11 cellular contexts compared by ENCODE assay signal in the genomic region with DNA sequence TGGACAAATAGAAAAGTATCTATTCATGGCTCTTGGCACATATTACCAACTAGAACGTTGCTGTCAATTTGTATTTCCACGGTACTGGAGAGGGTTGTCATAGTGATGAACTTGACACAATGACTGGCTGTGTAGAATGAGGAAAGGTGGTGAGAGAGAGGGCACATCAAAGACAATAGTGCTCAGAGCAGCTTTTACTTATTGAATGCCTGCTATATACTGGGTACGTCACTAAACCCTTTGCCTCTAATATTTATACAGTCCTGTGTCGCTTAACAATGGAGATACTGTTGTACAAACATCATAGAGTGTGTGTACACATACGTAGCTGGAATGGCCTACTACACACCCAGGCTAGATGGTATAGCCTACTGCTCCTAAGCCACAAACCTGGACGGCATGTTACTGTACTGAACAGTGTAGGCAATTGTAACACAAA. TPM values are rescaled to one million over a fixed set of nuclear protein-coding genes. Genes with fewer than 3 reads are reported as not detected.
A peak's percentile ranks its signal among the peaks of the same experiment; 100 is the strongest.
DNase-seq lines count a peak whose midpoint lies in the region; ATAC-seq and TF ChIP-seq lines count a peak whose summit lies in the region.
"Had no signal": no experiment of that assay in that cellular context is flagged by ENCODE, and none has a peak within 500 bp of the region (broad histone marks: within the 10 kb centered on the region; RNA-seq: fewer than 3 reads in every experiment).

No MANE protein-coding gene starts in this region.

- H3K27me3 Mint-ChIP-seq in activated naive CD8-positive, alpha-beta T cell treated with anti-CD3 and anti-CD28 coated beads, Interleukin-2, amount 50 U/mL, for 24 hours = no peaks in the 10 kb centered on the region
- H3K27me3 Mint-ChIP-seq in activated naive CD8-positive, alpha-beta T cell treated with anti-CD3 and anti-CD28 coated beads for 36 hours = no peaks in the 10 kb centered on the region

- no peak overlapping the region for H3K9ac ChIP-seq in colonic mucosa (ENCODE audit: low read depth in 2 of 2, low read length in 2 of 2)

- H3K27ac ChIP-seq in colonic mucosa (no peak overlapping the region), aorta (ENCODE audit: low read depth in 1 of 2, low read length in 2 of 2) (no peak overlapping the region)

- no peaks in the 10 kb centered on the region for H3K9me3 Mint-ChIP-seq in activated naive CD8-positive, alpha-beta T cell treated with anti-CD3 and anti-CD28 coated beads, Interleukin-2, amount 50 U/mL, for 24 hours
- no peaks in the 10 kb centered on the region for H3K9me3 Mint-ChIP-seq in activated naive CD8-positive, alpha-beta T cell treated with anti-CD3 and anti-CD28 coated beads for 36 hours
- H3K9me3 Mint-ChIP-seq: T-helper 2 cell treated with Interferon-gamma antibody and Interleukin-4, amounts not matched to agents 5 μg/mL and 100 μg/mL, for 36 hours had no signal

- no peak overlapping the region for H3K27ac Mint-ChIP-seq in activated naive CD8-positive, alpha-beta T cell treated with anti-CD3 and anti-CD28 coated beads, Interleukin-2, amount 50 U/mL, for 24 hours
- H3K27ac Mint-ChIP-seq in activated naive CD8-positive, alpha-beta T cell treated with anti-CD3 and anti-CD28 coated beads for 36 hours = no peak overlapping the region
- H3K27ac Mint-ChIP-seq: T-helper 2 cell treated with Interferon-gamma antibody and Interleukin-4, amounts not matched to agents 5 μg/mL and 100 μg/mL, for 36 hours had no signal

- H3K4me3 Mint-ChIP-seq in activated naive CD8-positive, alpha-beta T cell treated with anti-CD3 and anti-CD28 coated beads, Interleukin-2, amount 50 U/mL, for 24 hours = no peak overlapping the region
- H3K4me3 Mint-ChIP-seq in activated naive CD8-positive, alpha-beta T cell treated with anti-CD3 and anti-CD28 coated beads for 36 hours = no peak overlapping the region
- H3K4me3 Mint-ChIP-seq: T-helper 2 cell treated with Interferon-gamma antibody and Interleukin-4, amounts not matched to agents 5 μg/mL and 100 μg/mL, for 36 hours had no signal

- no peak for TF ChIP-seq CTCF in colonic mucosa (IDR thresholded peaks at IDR 0.05)

- H3K36me3 Mint-ChIP-seq in activated naive CD8-positive, alpha-beta T cell treated with anti-CD3 and anti-CD28 coated beads, Interleukin-2, amount 50 U/mL, for 24 hours (ENCODE audit: low read depth) = no peaks in the 10 kb centered on the region
- no peaks in the 10 kb centered on the region for H3K36me3 Mint-ChIP-seq in activated naive CD8-positive, alpha-beta T cell treated with anti-CD3 and anti-CD28 coated beads for 36 hours

- no peaks in the 10 kb centered on the region for H3K4me1 ChIP-seq in colonic mucosa
- no peaks in the 10 kb centered on the region for H3K4me1 ChIP-seq in aorta (ENCODE audit: control insufficient read depth in 1 of 2, insufficient read depth in 2 of 2, low read length in 2 of 2)

- intact Hi-C loops in colonic mucosa (cut with DNase I) (no loop called here), aorta (cut with DNase I) (loop anchor here in 1 of 2 donors (5.0 kb wide), 1 partner anchor 56 kb away; no protein-coding TSS in a partner anchor)

- H3K9me3 ChIP-seq in colonic mucosa (no peaks in the 10 kb centered on the region), aorta (ENCODE audit: control insufficient read depth, low read length) (no peaks in the 10 kb centered on the region)

- 68 to 72% methylated on average over 6 of the region's 6 CpGs for WGBS in aorta, 2 donors

- peak; percentile 2 for ATAC-seq in activated naive CD8-positive, alpha-beta T cell treated with anti-CD3 and anti-CD28 coated beads, Interleukin-2, amount 50 U/mL, for 24 hours
- ATAC-seq in aorta (ENCODE audit: low FRiP score) (no peak), GM19324 (IDR thresholded peaks at IDR 0.05; ENCODE audit: low FRiP score, unreplicated experiment) (no peak)

- H3K27me3 ChIP-seq in colonic mucosa = no peaks in the 10 kb centered on the region
- H3K27me3 ChIP-seq in aorta (ENCODE audit: control insufficient read depth in 1 of 2, insufficient read depth in 2 of 2, low read length in 1 of 2) = no peaks in the 10 kb centered on the region

- no peak for DNase-seq in activated naive CD8-positive, alpha-beta T cell treated with anti-CD3 and anti-CD28 coated beads, Interleukin-2, amount 50 U/mL, for 24 hours
- no peak for DNase-seq in activated naive CD8-positive, alpha-beta T cell treated with anti-CD3 and anti-CD28 coated beads for 36 hours
- DNase-seq in NCI-H2196 (lab: John Stamatoyannopoulos, UW; ENCODE audit: unreplicated experiment) = peak; percentile 91
- peak; percentile 22 for DNase-seq in colonic mucosa
- peak; percentile 62 for DNase-seq in renal cortical epithelial cell (ENCODE audit: low read depth)
- DNase-seq in aorta = no peak
- DNase-seq in stimulated activated naive CD4-positive, alpha-beta T cell treated with Interleukin-2 at 50 U/mL for 16 hours (lab: John Stamatoyannopoulos, UW) = no peak

- no peaks in the 10 kb centered on the region for H3K4me1 Mint-ChIP-seq in activated naive CD8-positive, alpha-beta T cell treated with anti-CD3 and anti-CD28 coated beads, Interleukin-2, amount 50 U/mL, for 24 hours
- peaks cover 4% of the 10 kb centered on the region for H3K4me1 Mint-ChIP-seq in activated naive CD8-positive, alpha-beta T cell treated with anti-CD3 and anti-CD28 coated beads for 36 hours

- no peaks in the 10 kb centered on the region for H3K36me3 ChIP-seq in colonic mucosa
- H3K36me3 ChIP-seq in aorta (ENCODE audit: control insufficient read depth in 1 of 2, insufficient read depth in 2 of 2, low read length in 1 of 2) = no peaks in the 10 kb centered on the region

- H3K4me3 ChIP-seq in colonic mucosa = no peak overlapping the region
- no peak overlapping the region for H3K4me3 ChIP-seq in aorta (ENCODE audit: low read length in 2 of 2)
- H3K4me3 ChIP-seq: lung had no signal

RNA-seq across cellular contexts. Expression of a gene that starts 8.3 kb away (rescaled TPM):
- not detected for total RNA-seq in activated naive CD8-positive, alpha-beta T cell treated with anti-CD3 and anti-CD28 coated beads for 36 hours
- total RNA-seq in colonic mucosa = not detected
- 0.15 TPM in 1 of 2 replicates, not detected in the other for total RNA-seq in renal cortical epithelial cell
- total RNA-seq in aorta = not detected
- polyA plus RNA-seq in aorta = not detected
- total RNA-seq: fibroblast of villous mesenchyme had no signal

RNA-seq across cellular contexts. Expression of a gene that starts 43.3 kb away (rescaled TPM):
- 1 to 10 TPM; 3.4 to 4.5 TPM for total RNA-seq in activated naive CD8-positive, alpha-beta T cell treated with anti-CD3 and anti-CD28 coated beads for 36 hours
- total RNA-seq in colonic mucosa (10 to 100 TPM; 25.1 to 39.3 TPM), renal cortical epithelial cell (33.1 and 68.9 TPM in 2 replicates), aorta (10 to 100 TPM in 1 of 2 donors, 1 to 10 TPM in 1; 9.1 to 16.8 TPM)
- polyA plus RNA-seq in aorta = 1 to 10 TPM in 1 of 2 donors, under 1 TPM in 1; 0.88 to 1.3 TPM

RNA-seq across cellular contexts. Expression of a gene that starts 44.1 kb away (rescaled TPM):
- under 1 TPM; 0.31 to 0.48 TPM for total RNA-seq in activated naive CD8-positive, alpha-beta T cell treated with anti-CD3 and anti-CD28 coated beads for 36 hours
- total RNA-seq in colonic mucosa (1 to 10 TPM in 1 of 2 donors, not detected in 1; 1.8 TPM), renal cortical epithelial cell (8.5 and 19.1 TPM in 2 replicates), aorta (not detected)
- not detected for polyA plus RNA-seq in aorta
- total RNA-seq: fibroblast of villous mesenchyme had no signal

Comparison
In these comparisons a context has a peak if more than half of its experiments do, and no peak if none do; other contexts are left out.
1. DNase-seq: peak in NCI-H2196 (single experiment), colonic mucosa (single experiment) and renal cortical epithelial cell (single experiment); none in activated naive CD8-positive, alpha-beta T cell treated with anti-CD3 and anti-CD28 coated beads, Interleukin-2, amount 50 U/mL, for 24 hours (single experiment), activated naive CD8-positive, alpha-beta T cell treated with anti-CD3 and anti-CD28 coated beads for 36 hours (single experiment), aorta (0 of 2) and stimulated activated naive CD4-positive, alpha-beta T cell treated with Interleukin-2 at 50 U/mL for 16 hours (single experiment).